ENCODE assay signal across 13 cellular contexts in the genomic region with DNA sequence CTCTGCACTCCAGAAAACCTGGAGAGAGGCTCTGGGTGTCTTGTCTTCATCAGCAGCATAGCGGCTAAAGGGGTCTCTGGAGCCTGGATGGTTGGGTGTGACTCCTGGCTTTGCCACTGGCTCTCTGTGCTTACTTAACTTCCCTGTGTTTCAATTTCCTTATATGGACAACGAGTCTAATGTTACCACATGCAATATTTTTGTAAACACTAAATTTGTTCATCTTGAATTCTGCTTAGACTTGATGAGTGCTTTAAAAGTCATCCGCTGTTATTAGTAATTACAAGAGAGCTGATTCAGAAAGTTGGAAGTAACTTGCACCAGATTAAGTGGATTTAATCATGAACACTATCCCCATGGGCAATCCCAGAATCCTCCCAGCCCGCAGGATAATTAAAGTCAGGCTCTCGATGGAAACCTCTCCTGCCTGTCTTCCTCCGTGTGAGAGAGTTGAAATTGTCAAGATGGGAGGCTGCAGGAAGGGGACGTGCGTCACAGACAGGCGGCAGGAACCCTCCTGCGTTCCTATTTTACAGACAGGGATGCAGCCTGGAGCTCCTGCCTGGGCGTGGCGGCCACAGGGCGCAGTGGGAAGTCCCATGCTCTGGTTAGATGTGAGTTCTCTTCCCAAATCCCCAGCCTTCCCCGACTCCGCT.
DNase-seq lines count a peak whose midpoint lies in the region; ATAC-seq, FAIRE-seq and TF ChIP-seq lines count a peak whose summit lies in the region.
"Had no signal": no experiment of that assay in that cellular context is flagged by ENCODE, and none has a peak within 500 bp of the region (broad histone marks: within the 10 kb centered on the region; RNA-seq: fewer than 3 reads in every experiment).

No MANE protein-coding gene starts in this region.

- no peaks in the 10 kb centered on the region for H3K9me3 ChIP-seq in parathyroid adenoma (ENCODE audit: control insufficient read depth, low read length)

- H3K79me2 ChIP-seq in parathyroid adenoma: no peaks in the 10 kb centered on the region

- TF ChIP-seq CTCF in fibroblast of the aortic adventitia (IDR thresholded peaks at IDR 0.05; ENCODE audit: insufficient read depth, low read length): no peak
- no peak for TF ChIP-seq CTCF in parathyroid adenoma (IDR thresholded peaks at IDR 0.05)

- H3K36me3 ChIP-seq in parathyroid adenoma (ENCODE audit: control insufficient read depth, insufficient read depth, low read length): no peaks in the 10 kb centered on the region

- no peak overlapping the region for H3K4me2 ChIP-seq in parathyroid adenoma (ENCODE audit: low read length)

- no peak for ATAC-seq in HG03175 (IDR thresholded peaks at IDR 0.05; ENCODE audit: unreplicated experiment)
- ATAC-seq: HCT116 had no signal

- peak; percentile 60 for DNase-seq in D341Med (ENCODE audit: low spot score)
- peak; percentile 85 for DNase-seq in NOMO-1 treated with DMSO at 0.1 percent for 48 hours (lab: John Stamatoyannopoulos, UW; ENCODE audit: unreplicated experiment)
- peak; percentile 52 for DNase-seq in fibroblast of the aortic adventitia (ENCODE audit: low read depth)
- no peak for DNase-seq in DMS 273 (lab: John Stamatoyannopoulos, UW; ENCODE audit: unreplicated experiment)
- DNase-seq in GM19239 (ENCODE audit: insufficient read length, low spot score): no peak
- DNase-seq in GM19240 (ENCODE audit: insufficient read length, low spot score): no peak
- DNase-seq: activated CD4-positive, alpha-beta T cell treated with anti-CD3 and anti-CD28 coated beads for 1 hour; CD8-positive, alpha-beta memory T cell; effector CD4-positive, alpha-beta T cell; stimulated activated naive CD4-positive, alpha-beta T cell had no signal

- peak overlapping the region; percentile 56 for H2AFZ ChIP-seq in parathyroid adenoma

- H3K9ac ChIP-seq in parathyroid adenoma: no peak overlapping the region

- FAIRE-seq in GM19239 (lab: Jason Lieb, UNC): no peak

- H3K4me3 ChIP-seq in fibroblast of the aortic adventitia (ENCODE audit: low read depth, low read length): no peak overlapping the region
- no peak overlapping the region for H3K4me3 ChIP-seq in parathyroid adenoma (ENCODE audit: low read depth, low read length)

- no peak overlapping the region for H3K27ac ChIP-seq in parathyroid adenoma

- H3K4me1 ChIP-seq in parathyroid adenoma: no peaks in the 10 kb centered on the region

- H3K27me3 ChIP-seq in parathyroid adenoma (ENCODE audit: control insufficient read depth, insufficient read depth, low read length): no peaks in the 10 kb centered on the region

Comparison
In these comparisons a context has a peak if more than half of its experiments do, and no peak if none do; other contexts are left out.
1. DNase-seq: peak in D341Med (single experiment), NOMO-1 treated with DMSO at 0.1 percent for 48 hours (single experiment) and fibroblast of the aortic adventitia (single experiment); none in DMS 273 (single experiment), GM19239 (single experiment) and GM19240 (single experiment).